In genomic region chr10:74096777-74097176, GRCh38 we compare ENCODE assay signal across 12 cellular contexts. TPM values are rescaled to one million over a fixed set of nuclear protein-coding genes. Genes with fewer than 3 reads are reported as not detected.
DNase-seq lines count a peak whose midpoint lies in the region; ATAC-seq lines count a peak whose summit lies in the region.
"Had no signal": no experiment of that assay in that cellular context is flagged by ENCODE, and none has a peak within 500 bp of the region (broad histone marks: within the 10 kb centered on the region; RNA-seq: fewer than 3 reads in every experiment).

No MANE protein-coding gene starts in this region.

- peaks cover 40% of the 10 kb centered on the region for H3K36me3 Mint-ChIP-seq in activated CD4-positive, alpha-beta T cell treated with anti-CD3 and anti-CD28 coated beads, Interleukin-2, amount 10 ng/mL, durations not matched to agents 24 days and 14 days (ENCODE audit: low read depth)
- peaks cover 61 to 75% of the 10 kb centered on the region in 2 donors for H3K36me3 Mint-ChIP-seq in stimulated activated naive B cell treated with anti-CD40 and anti-IgM and Interleukin-4, amounts not matched to agents 10 μg/mL and 1 μg/mL and 100 μg/mL, for 72 hours

- peaks cover 4% of the 10 kb centered on the region for H3K4me1 Mint-ChIP-seq in activated CD4-positive, alpha-beta T cell treated with anti-CD3 and anti-CD28 coated beads, Interleukin-2, amount 10 ng/mL, durations not matched to agents 24 days and 14 days
- H3K4me1 Mint-ChIP-seq in stimulated activated naive B cell treated with anti-CD40 and anti-IgM and Interleukin-4, amounts not matched to agents 10 μg/mL and 1 μg/mL and 100 μg/mL, for 72 hours, result peaks cover 29 to 33% of the 10 kb centered on the region in 2 donors

- peak; percentile 73 for ATAC-seq in HG02571 (IDR thresholded peaks at IDR 0.05; ENCODE audit: unreplicated experiment)
- ATAC-seq in HG03439 (IDR thresholded peaks at IDR 0.05; ENCODE audit: unreplicated experiment), result peak; percentile 86
- ATAC-seq in stimulated activated naive B cell treated with anti-CD40 and anti-IgM and Interleukin-4, amounts not matched to agents 10 μg/mL and 1 μg/mL and 100 μg/mL, for 72 hours (replicated peaks), result peak; percentile 100

- no peak for DNase-seq in activated CD4-positive, alpha-beta T cell treated with anti-CD3 and anti-CD28 coated beads, Interleukin-2, amount 10 ng/mL, durations not matched to agents 24 days and 14 days
- DNase-seq in activated CD4-positive, alpha-beta T cell treated with anti-CD3 and anti-CD28 coated beads for 1 hour, result no peak
- DNase-seq in stimulated activated naive B cell treated with anti-CD40 and anti-IgM and Interleukin-4, amounts not matched to agents 10 μg/mL and 1 μg/mL and 100 μg/mL, for 72 hours, result peak; percentile 40
- DNase-seq in foreskin melanocyte, result no peak
- no peak for DNase-seq in NCI-H2171 (lab: John Stamatoyannopoulos, UW)
- no peak for DNase-seq in HuH-7.5 (ENCODE audit: low spot score)
- DNase-seq: 8988T, erythroblast, ovary, transverse colon had no signal

- no peaks in the 10 kb centered on the region for H3K27me3 Mint-ChIP-seq in activated CD4-positive, alpha-beta T cell treated with anti-CD3 and anti-CD28 coated beads, Interleukin-2, amount 10 ng/mL, durations not matched to agents 24 days and 14 days
- no peaks in the 10 kb centered on the region for H3K27me3 Mint-ChIP-seq in stimulated activated naive B cell treated with anti-CD40 and anti-IgM and Interleukin-4, amounts not matched to agents 10 μg/mL and 1 μg/mL and 100 μg/mL, for 72 hours

- intact Hi-C loops in activated CD4-positive, alpha-beta T cell treated with anti-CD3 and anti-CD28 coated beads, Interleukin-2, amount 10 ng/mL, durations not matched to agents 24 days and 14 days (cut with micrococcal nuclease), result no loop called here

- H3K27ac Mint-ChIP-seq in activated CD4-positive, alpha-beta T cell treated with anti-CD3 and anti-CD28 coated beads, Interleukin-2, amount 10 ng/mL, durations not matched to agents 24 days and 14 days, result peak overlapping the region; percentile 26
- H3K27ac Mint-ChIP-seq in stimulated activated naive B cell treated with anti-CD40 and anti-IgM and Interleukin-4, amounts not matched to agents 10 μg/mL and 1 μg/mL and 100 μg/mL, for 72 hours, result peak overlapping the region; percentile 91

- no peak overlapping the region for H3K4me3 Mint-ChIP-seq in activated CD4-positive, alpha-beta T cell treated with anti-CD3 and anti-CD28 coated beads, Interleukin-2, amount 10 ng/mL, durations not matched to agents 24 days and 14 days
- H3K4me3 Mint-ChIP-seq in stimulated activated naive B cell treated with anti-CD40 and anti-IgM and Interleukin-4, amounts not matched to agents 10 μg/mL and 1 μg/mL and 100 μg/mL, for 72 hours, result peak overlapping the region; percentile 51 to 55

- no peaks in the 10 kb centered on the region for H3K9me3 Mint-ChIP-seq in activated CD4-positive, alpha-beta T cell treated with anti-CD3 and anti-CD28 coated beads, Interleukin-2, amount 10 ng/mL, durations not matched to agents 24 days and 14 days
- H3K9me3 Mint-ChIP-seq in stimulated activated naive B cell treated with anti-CD40 and anti-IgM and Interleukin-4, amounts not matched to agents 10 μg/mL and 1 μg/mL and 100 μg/mL, for 72 hours, result peaks cover 0 to 2% of the 10 kb centered on the region in 2 donors

RNA-seq across cellular contexts. Expression of gene AP3M1, which starts 53.9 kb away (rescaled TPM):
- total RNA-seq in activated CD4-positive, alpha-beta T cell treated with anti-CD3 and anti-CD28 coated beads, Interleukin-2, amount 10 ng/mL, durations not matched to agents 24 days and 14 days, result 51.0 and 51.9 TPM in 2 replicates

RNA-seq across cellular contexts. Expression of gene ADK, which starts 54.2 kb away (rescaled TPM):
- total RNA-seq in activated CD4-positive, alpha-beta T cell treated with anti-CD3 and anti-CD28 coated beads, Interleukin-2, amount 10 ng/mL, durations not matched to agents 24 days and 14 days, result 54.8 and 58.3 TPM in 2 replicates
